Comparison of ENCODE assay signal across 19 cellular contexts in the genomic region with DNA sequence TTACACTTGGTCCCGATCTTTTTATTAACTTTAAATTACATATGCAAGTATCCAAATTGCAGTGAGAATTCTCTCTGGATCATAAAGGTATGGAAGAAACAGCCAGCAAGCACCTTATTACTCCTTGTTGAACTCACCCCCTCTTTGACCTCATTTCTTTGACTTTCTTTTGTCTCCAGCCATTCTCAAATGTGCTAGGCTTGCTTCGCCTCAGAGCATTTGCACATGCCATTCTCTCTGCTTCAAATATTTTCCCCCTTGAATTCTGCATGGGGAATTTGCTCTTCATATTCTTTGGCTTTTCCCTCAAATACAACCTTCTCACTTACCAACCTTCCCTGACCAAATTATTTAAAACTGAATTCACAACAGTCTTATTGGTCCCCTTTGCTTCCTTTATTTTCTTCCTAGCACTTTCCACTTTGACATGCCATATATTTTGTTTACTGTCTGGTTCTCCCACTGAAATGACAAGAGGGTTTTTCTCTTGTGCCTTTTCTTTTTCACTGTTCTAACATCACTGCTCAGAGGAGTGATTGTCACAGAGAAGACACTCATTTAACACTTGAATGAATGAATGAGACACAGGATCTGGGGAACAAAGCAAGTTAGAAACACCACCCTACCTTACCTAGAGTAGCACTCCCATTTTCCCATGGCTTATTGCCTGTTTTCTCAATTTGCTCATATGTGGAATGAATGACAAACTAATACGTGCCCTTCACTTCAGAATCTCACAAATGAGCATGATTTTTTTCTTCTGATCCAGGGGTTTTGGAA. TPM values are rescaled to one million over a fixed set of nuclear protein-coding genes. Genes with fewer than 3 reads are reported as not detected.
DNase-seq lines count a peak whose midpoint lies in the region; ATAC-seq, FAIRE-seq and TF ChIP-seq lines count a peak whose summit lies in the region.
"Had no signal": no experiment of that assay in that cellular context is flagged by ENCODE, and none has a peak within 500 bp of the region (broad histone marks: within the 10 kb centered on the region; RNA-seq: fewer than 3 reads in every experiment).

No MANE protein-coding gene starts in this region.

- CTCF ChIA-PET in endothelial cell of umbilical vein (lab: Charles Lee): interaction anchor here (1.0 kb wide), 1 partner anchor 46 kb away, joined by 4 read pairs; a partner anchor contains a TSS

- no peaks in the 10 kb centered on the region for H3K9me2 ChIP-seq in MM.1S (replicated peaks; ENCODE audit: insufficient read depth, low read length)

- POLR2A ChIA-PET in endothelial cell of umbilical vein (lab: Charles Lee): no interaction called here

- WGBS in smooth muscle cell (ENCODE audit: low lambda C conversion rate): 97% methylated on average over 3 of the region's 3 CpGs
- WGBS in heart right ventricle, 2 donors: 91 to 93% methylated on average over 3 of the region's 3 CpGs

- no peak for ATAC-seq in activated T-cell treated with anti-CD3 and anti-CD28 coated beads, Interleukin-2, amount 50 U/mL, for 72 hours (replicated peaks in 1 of 2)
- ATAC-seq in heart right ventricle: no peak
- ATAC-seq: activated naive CD4-positive, alpha-beta T cell treated with anti-CD3 and anti-CD28 coated beads, Interleukin-2, amount 50 U/mL, for 72 hours; left cardiac atrium had no signal

- H3K27ac ChIP-seq in MM.1S (ENCODE audit: low read length) (no peak overlapping the region), endothelial cell of umbilical vein (ENCODE audit: insufficient read depth, low read depth, low read length) (no peak overlapping the region), smooth muscle cell (ENCODE audit: low read depth) (no peak overlapping the region), heart right ventricle (no peak overlapping the region)

- TF ChIP-seq CTCF in MM.1S (IDR thresholded peaks at IDR 0.05; ENCODE audit: low read length) (no peak), endothelial cell of umbilical vein (IDR thresholded peaks at IDR 0.05; ENCODE audit: extremely low read depth in 1 of 2, insufficient read depth in 1 of 2, low read depth in 1 of 2, low read length in 2 of 2) (no peak), smooth muscle cell (IDR thresholded peaks at IDR 0.05; ENCODE audit: borderline replicate concordance, insufficient read depth, poor library complexity, severe bottlenecking) (no peak), heart right ventricle (IDR thresholded peaks at IDR 0.05) (no peak)

- H3K36me3 Mint-ChIP-seq in activated T-cell treated with anti-CD3 and anti-CD28 coated beads, Interleukin-2, amount 50 U/mL, for 72 hours (ENCODE audit: insufficient read depth in 2 of 2): no peaks in the 10 kb centered on the region
- H3K36me3 Mint-ChIP-seq in activated CD4-positive, alpha-beta T cell treated with anti-CD3 and anti-CD28 coated beads, Interleukin-2, amount 10 ng/mL, durations not matched to agents 24 days and 14 days (ENCODE audit: low read depth): peaks cover 3% of the 10 kb centered on the region
- H3K36me3 Mint-ChIP-seq: activated naive CD4-positive, alpha-beta T cell treated with anti-CD3 and anti-CD28 coated beads, Interleukin-2, amount 50 U/mL, for 72 hours had no signal

- FAIRE-seq in endothelial cell of umbilical vein (lab: Jason Lieb, UNC): no peak
- FAIRE-seq: small intestine had no signal

- DNase-seq in activated T-cell treated with anti-CD3 and anti-CD28 coated beads, Interleukin-2, amount 50 U/mL, for 72 hours: no peak
- no peak for DNase-seq in activated T-cell treated with anti-CD3 and anti-CD28 coated beads, Interleukin-2, amount 50 U/mL, for 1 hour
- DNase-seq in MM.1S (no peak), endothelial cell of umbilical vein (ENCODE audit: low read depth, low spot score) (no peak), smooth muscle cell (lab: John Stamatoyannopoulos, UW; ENCODE audit: unreplicated experiment) (no peak), heart right ventricle (no peak)
- DNase-seq in stimulated activated CD4-positive, alpha-beta T cell treated with anti-CD3 and anti-CD28 coated beads, Interleukin-2, amount 100 ng/mL, for 24 hours: no peak
- DNase-seq in activated CD4-positive, alpha-beta T cell treated with anti-CD3 and anti-CD28 coated beads, Interleukin-2, amount 10 ng/mL, durations not matched to agents 24 days and 14 days: no peak
- DNase-seq: activated CD8-positive, alpha-beta memory T cell treated with anti-CD3 and anti-CD28 coated beads, Interleukin-2, amount 50 U/mL, for 48 hours; esophagus squamous epithelium; left cardiac atrium; NCI-H1092 treated with DMSO at 0.1 percent for 48 hours; NCI-H2107; NCI-H82; small intestine; stimulated activated naive B cell treated with anti-CD40 and anti-IgM and Interleukin-4, amounts not matched to agents 10 μg/mL and 1 μg/mL and 100 μg/mL, for 72 hours; T-helper 1 cell; transverse colon had no signal

- H3K9ac ChIP-seq in MM.1S (ENCODE audit: low read length) (no peak overlapping the region), endothelial cell of umbilical vein (replicated peaks; ENCODE audit: extremely low read depth, insufficient read depth, low read length) (no peak overlapping the region), smooth muscle cell (ENCODE audit: low read depth) (no peak overlapping the region)

- H3K4me2 ChIP-seq in MM.1S (ENCODE audit: low read depth, low read length) (0 out of 2 replicates have a peak overlapping the region, but pooled peaks have one; percentile 93), endothelial cell of umbilical vein (ENCODE audit: insufficient read depth, low read length) (no peak overlapping the region), smooth muscle cell (no peak overlapping the region)

- peaks cover 6% of the 10 kb centered on the region; the same call in 1 of the 2 replicates for H3K4me1 ChIP-seq in MM.1S (ENCODE audit: low read length)
- H3K4me1 ChIP-seq in endothelial cell of umbilical vein (ENCODE audit: control insufficient read depth, extremely low read depth, insufficient read depth, low read length): peaks cover 9% of the 10 kb centered on the region
- H3K4me1 ChIP-seq in smooth muscle cell (ENCODE audit: low read depth): peaks cover 13% of the 10 kb centered on the region
- H3K4me1 ChIP-seq in heart right ventricle: peaks cover 0 to 25% (median 15%) of the 10 kb centered on the region in 9 donors

- peak overlapping the region; percentile 18 for H3K27ac Mint-ChIP-seq in activated T-cell treated with anti-CD3 and anti-CD28 coated beads, Interleukin-2, amount 50 U/mL, for 72 hours
- no peak overlapping the region for H3K27ac Mint-ChIP-seq in activated CD4-positive, alpha-beta T cell treated with anti-CD3 and anti-CD28 coated beads, Interleukin-2, amount 10 ng/mL, durations not matched to agents 24 days and 14 days

- no peaks in the 10 kb centered on the region for H4K20me1 ChIP-seq in MM.1S (ENCODE audit: insufficient read depth, low read length)
- no peaks in the 10 kb centered on the region for H4K20me1 ChIP-seq in endothelial cell of umbilical vein (replicated peaks; ENCODE audit: control insufficient read depth, extremely low read depth, insufficient read depth, low read length)
- H4K20me1 ChIP-seq in smooth muscle cell (ENCODE audit: low read depth): no peaks in the 10 kb centered on the region

- no peak for TF ChIP-seq POLR2A in endothelial cell of umbilical vein (IDR thresholded peaks at IDR 0.05; ENCODE audit: low read depth, low read length)

- no peaks in the 10 kb centered on the region for H3K36me3 ChIP-seq in MM.1S (replicated peaks; ENCODE audit: insufficient read depth, low read length)
- H3K36me3 ChIP-seq in endothelial cell of umbilical vein (ENCODE audit: control insufficient read depth in 2 of 2, extremely low read depth in 1 of 2, insufficient read depth in 2 of 2, low read length in 2 of 2): no peaks in the 10 kb centered on the region
- no peaks in the 10 kb centered on the region for H3K36me3 ChIP-seq in smooth muscle cell (ENCODE audit: low read depth)
- no peaks in the 10 kb centered on the region for H3K36me3 ChIP-seq in heart right ventricle
- H3K36me3 ChIP-seq: esophagus squamous epithelium, transverse colon had no signal

- H3K4me1 Mint-ChIP-seq in activated T-cell treated with anti-CD3 and anti-CD28 coated beads, Interleukin-2, amount 50 U/mL, for 72 hours (ENCODE audit: low read depth): peaks cover 19% of the 10 kb centered on the region
- peaks cover 27% of the 10 kb centered on the region for H3K4me1 Mint-ChIP-seq in activated CD4-positive, alpha-beta T cell treated with anti-CD3 and anti-CD28 coated beads, Interleukin-2, amount 10 ng/mL, durations not matched to agents 24 days and 14 days

- H3K9me3 ChIP-seq in MM.1S (replicated peaks; ENCODE audit: insufficient read depth, low read length) (no peaks in the 10 kb centered on the region), endothelial cell of umbilical vein (replicated peaks; ENCODE audit: control insufficient read depth, insufficient read depth, low read length) (no peaks in the 10 kb centered on the region), smooth muscle cell (replicated peaks; ENCODE audit: low read depth) (no peaks in the 10 kb centered on the region), heart right ventricle (no peaks in the 10 kb centered on the region)
- H3K9me3 ChIP-seq: esophagus squamous epithelium, transverse colon had no signal

- intact Hi-C loops in endothelial cell of umbilical vein (cut with micrococcal nuclease): no loop called here
- intact Hi-C loops in heart right ventricle (cut with DNase I): loop anchor here in 2 of 10 donors (2.0 kb wide), 2 partner anchors 42 to 44 kb away; no protein-coding TSS in a partner anchor
- intact Hi-C loops in activated CD4-positive, alpha-beta T cell treated with anti-CD3 and anti-CD28 coated beads, Interleukin-2, amount 10 ng/mL, durations not matched to agents 24 days and 14 days (cut with micrococcal nuclease): no loop called here

- H3K27me3 ChIP-seq in MM.1S (replicated peaks; ENCODE audit: insufficient read depth, low read length) (0 out of 2 replicates have a peak, but pooled peaks cover 5% of the 10 kb centered on the region), endothelial cell of umbilical vein (ENCODE audit: control insufficient read depth in 2 of 2, insufficient read depth in 2 of 2, low read length in 2 of 2) (peaks cover 3% of the 10 kb centered on the region in 2 experiments), smooth muscle cell (ENCODE audit: low read depth) (peaks cover 9% of the 10 kb centered on the region), heart right ventricle (peaks cover 0 to 14% (median 0%) of the 10 kb centered on the region in 7 donors)

- dilution Hi-C loops in endothelial cell of umbilical vein (cut with MboI; ENCODE audit: extremely low pct_ligation_motif_present, low sequenced_read_pairs): no loop called here

- H3K4me3 ChIP-seq in MM.1S (ENCODE audit: low read length): no peak overlapping the region
- H3K4me3 ChIP-seq in endothelial cell of umbilical vein (replicated peaks in 1 of 3; ENCODE audit: insufficient read depth in 1 of 3, low read depth in 1 of 3, low read length in 3 of 3): no peak overlapping the region
- H3K4me3 ChIP-seq in smooth muscle cell: no peak overlapping the region
- no peak overlapping the region for H3K4me3 ChIP-seq in heart right ventricle

- no peaks in the 10 kb centered on the region for H3F3A ChIP-seq in MM.1S (ENCODE audit: insufficient read depth, low read length)
- peaks cover 12% of the 10 kb centered on the region for H3F3A ChIP-seq in smooth muscle cell (ENCODE audit: low read depth)

- peaks cover 29% of the 10 kb centered on the region for H3K79me2 ChIP-seq in MM.1S (ENCODE audit: low read length)
- H3K79me2 ChIP-seq in endothelial cell of umbilical vein (ENCODE audit: control insufficient read depth, insufficient read depth, low read length): no peaks in the 10 kb centered on the region
- H3K79me2 ChIP-seq in smooth muscle cell (ENCODE audit: low read depth): peaks cover 15% of the 10 kb centered on the region

- H3K9me1 ChIP-seq in endothelial cell of umbilical vein (replicated peaks; ENCODE audit: control insufficient read depth, extremely low read depth, insufficient read depth, low read length): no peaks in the 10 kb centered on the region

- peaks cover 13% of the 10 kb centered on the region for H3K27me3 Mint-ChIP-seq in activated T-cell treated with anti-CD3 and anti-CD28 coated beads, Interleukin-2, amount 50 U/mL, for 72 hours (ENCODE audit: low read depth)
- peaks cover 31% of the 10 kb centered on the region for H3K27me3 Mint-ChIP-seq in activated CD4-positive, alpha-beta T cell treated with anti-CD3 and anti-CD28 coated beads, Interleukin-2, amount 10 ng/mL, durations not matched to agents 24 days and 14 days

- no TSS peak for BruUV-seq in endothelial cell of umbilical vein (replicated peaks; lab: Mats Ljungman, UMichigan)

- H3K9me3 Mint-ChIP-seq in activated T-cell treated with anti-CD3 and anti-CD28 coated beads, Interleukin-2, amount 50 U/mL, for 72 hours: no peaks in the 10 kb centered on the region
- H3K9me3 Mint-ChIP-seq in activated CD4-positive, alpha-beta T cell treated with anti-CD3 and anti-CD28 coated beads, Interleukin-2, amount 10 ng/mL, durations not matched to agents 24 days and 14 days: no peaks in the 10 kb centered on the region
- H3K9me3 Mint-ChIP-seq: activated naive CD4-positive, alpha-beta T cell treated with anti-CD3 and anti-CD28 coated beads, Interleukin-2, amount 50 U/mL, for 72 hours; stimulated activated naive B cell treated with anti-CD40 and anti-IgM and Interleukin-4, amounts not matched to agents 10 μg/mL and 1 μg/mL and 100 μg/mL, for 72 hours had no signal

- no peak overlapping the region for H3K4me3 Mint-ChIP-seq in activated T-cell treated with anti-CD3 and anti-CD28 coated beads, Interleukin-2, amount 50 U/mL, for 72 hours
- no peak overlapping the region for H3K4me3 Mint-ChIP-seq in activated CD4-positive, alpha-beta T cell treated with anti-CD3 and anti-CD28 coated beads, Interleukin-2, amount 10 ng/mL, durations not matched to agents 24 days and 14 days

- H2AFZ ChIP-seq in MM.1S (ENCODE audit: low read length): peak overlapping the region; percentile 97
- H2AFZ ChIP-seq in endothelial cell of umbilical vein (ENCODE audit: low read depth, low read length): peak overlapping the region; percentile 98
- peak overlapping the region; percentile 99 for H2AFZ ChIP-seq in smooth muscle cell (ENCODE audit: low read depth)

RNA-seq across cellular contexts. Expression of a gene that starts 1.4 kb away (rescaled TPM):
- 1 to 10 TPM; 4.0 to 6.1 TPM for total RNA-seq in activated T-cell treated with anti-CD3 and anti-CD28 coated beads, Interleukin-2, amount 50 U/mL, for 72 hours
- total RNA-seq in endothelial cell of umbilical vein: 5.2 and 5.9 TPM in 2 replicates
- 5.4 and 6.1 TPM in 2 replicates for polyA plus RNA-seq in endothelial cell of umbilical vein
- 4.9 and 5.2 TPM in 2 replicates for polyA plus RNA-seq in endothelial cell of umbilical vein (2011; cell fraction: cytosol; rRNA removed)
- 19.3 and 22.0 TPM in 2 replicates for polyA plus RNA-seq in endothelial cell of umbilical vein (2011; cell fraction: nucleus; rRNA removed)
- polyA plus RNA-seq in endothelial cell of umbilical vein (2012): 3.5 and 5.4 TPM in 2 replicates
- 9.1 and 13.1 TPM in 2 replicates for polyA minus RNA-seq in endothelial cell of umbilical vein
- 4.6 TPM for polyA minus RNA-seq in endothelial cell of umbilical vein (2011; cell fraction: cytosol; rRNA and poly(A)+ RNA removed)
- polyA minus RNA-seq in endothelial cell of umbilical vein (2011; cell fraction: nucleus; rRNA and poly(A)+ RNA removed): 4.4 and 5.6 TPM in 2 replicates
- 2.3 and 3.5 TPM in 2 replicates for total RNA-seq in smooth muscle cell
- polyA plus RNA-seq in smooth muscle cell: 3.5 and 4.0 TPM in 2 replicates
- 1 to 10 TPM; 1.3 to 3.4 (median 2.2) TPM for total RNA-seq in heart right ventricle
- 1 to 10 TPM; 1.7 to 3.0 TPM for polyA plus RNA-seq in heart right ventricle
- total RNA-seq in activated CD4-positive, alpha-beta T cell treated with anti-CD3 and anti-CD28 coated beads, Interleukin-2, amount 10 ng/mL, durations not matched to agents 24 days and 14 days: 7.4 and 7.6 TPM in 2 replicates

RNA-seq across cellular contexts. Expression of a gene that starts 45.7 kb away (rescaled TPM):
- 10 to 100 TPM; 42.8 to 57.6 TPM for total RNA-seq in activated T-cell treated with anti-CD3 and anti-CD28 coated beads, Interleukin-2, amount 50 U/mL, for 72 hours
- total RNA-seq in endothelial cell of umbilical vein: 36.6 and 38.6 TPM in 2 replicates
- 32.6 and 33.6 TPM in 2 replicates for polyA plus RNA-seq in endothelial cell of umbilical vein
- polyA plus RNA-seq in endothelial cell of umbilical vein (2011; cell fraction: cytosol; rRNA removed): 16.3 and 22.5 TPM in 2 replicates
- polyA plus RNA-seq in endothelial cell of umbilical vein (2011; cell fraction: nucleus; rRNA removed): 241 TPM in 2 replicates
- 21.9 and 23.0 TPM in 2 replicates for polyA plus RNA-seq in endothelial cell of umbilical vein (2012)
- 13.2 and 18.1 TPM in 2 replicates for polyA minus RNA-seq in endothelial cell of umbilical vein
- polyA minus RNA-seq in endothelial cell of umbilical vein (2011; cell fraction: cytosol; rRNA and poly(A)+ RNA removed): 12.1 TPM
- 17.5 and 21.1 TPM in 2 replicates for polyA minus RNA-seq in endothelial cell of umbilical vein (2011; cell fraction: nucleus; rRNA and poly(A)+ RNA removed)
- total RNA-seq in smooth muscle cell: 10.4 and 24.8 TPM in 2 replicates
- 25.9 and 40.5 TPM in 2 replicates for polyA plus RNA-seq in smooth muscle cell
- total RNA-seq in heart right ventricle: 10 to 100 TPM in 9 of 10 donors, 1 to 10 TPM in 1; 7.1 to 26.5 (median 11.8) TPM
- polyA plus RNA-seq in heart right ventricle: 100 to 1,000 TPM in 1 of 2 donors, 10 to 100 TPM in 1; 23.0 to 102 TPM
- 94.9 and 100 TPM in 2 replicates for total RNA-seq in activated CD4-positive, alpha-beta T cell treated with anti-CD3 and anti-CD28 coated beads, Interleukin-2, amount 10 ng/mL, durations not matched to agents 24 days and 14 days
